18 cellular contexts compared by ENCODE assay signal in the genomic region with DNA sequence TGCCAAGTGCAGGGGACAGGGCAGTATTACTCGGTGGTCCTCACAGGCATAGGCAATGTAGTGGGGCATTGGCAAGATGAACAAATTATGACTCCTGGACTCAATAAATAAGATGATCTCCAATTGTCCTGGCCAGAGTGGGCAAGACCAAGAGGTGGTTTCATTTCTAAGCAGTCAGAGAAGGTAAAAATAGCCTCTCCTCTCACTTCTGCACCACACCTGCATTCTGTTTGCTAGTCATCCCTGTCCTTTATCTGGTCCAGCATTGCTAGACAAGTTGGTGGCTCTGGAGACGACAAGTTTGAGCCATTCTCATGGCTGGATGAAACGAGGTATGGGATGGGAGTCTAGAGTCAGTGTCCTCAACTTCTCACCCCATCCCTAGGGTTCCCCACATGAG.
DNase-seq lines count a peak whose midpoint lies in the region; ATAC-seq and TF ChIP-seq lines count a peak whose summit lies in the region.
"Had no signal": no experiment of that assay in that cellular context is flagged by ENCODE, and none has a peak within 500 bp of the region (broad histone marks: within the 10 kb centered on the region; RNA-seq: fewer than 3 reads in every experiment).

No MANE protein-coding gene starts in this region.

- H3K9me3 ChIP-seq in SK-N-SH, result no peaks in the 10 kb centered on the region
- H3K9me3 ChIP-seq: left ventricle myocardium inferior, psoas muscle had no signal

- H3K4ac ChIP-seq in mesendoderm (ENCODE audit: low read depth, low read length), result no peak overlapping the region

- H3K36me3 ChIP-seq in SK-N-SH (replicated peaks in 1 of 2; ENCODE audit: control insufficient read depth in 1 of 2, insufficient read depth in 2 of 2, low read length in 1 of 2), result no peaks in the 10 kb centered on the region
- no peaks in the 10 kb centered on the region for H3K36me3 ChIP-seq in mesendoderm (ENCODE audit: control insufficient read depth, insufficient read depth, low read length)
- H3K36me3 ChIP-seq: left ventricle myocardium inferior, WERI-Rb-1 had no signal

- H2AFZ ChIP-seq in SK-N-SH (ENCODE audit: low read depth), result no peak overlapping the region
- H2AFZ ChIP-seq: PC-9 had no signal

- H2BK5ac ChIP-seq in mesendoderm (ENCODE audit: low read length), result no peak overlapping the region

- no peak for TF ChIP-seq EP300 in SK-N-SH (IDR thresholded peaks at IDR 0.05; ENCODE audit: borderline replicate concordance in 1 of 2, low read depth in 1 of 2, low read length in 1 of 2)

- H3K9ac ChIP-seq in SK-N-SH, result no peak overlapping the region
- no peak overlapping the region for H3K9ac ChIP-seq in mesendoderm (ENCODE audit: low read length)

- H2AK5ac ChIP-seq in mesendoderm (ENCODE audit: low read length), result no peak overlapping the region

- H4K8ac ChIP-seq in mesendoderm (ENCODE audit: low read depth, low read length), result no peak overlapping the region

- ATAC-seq in GM18858 (IDR thresholded peaks at IDR 0.05; ENCODE audit: unreplicated experiment) (peak; percentile 86), GM21423 (IDR thresholded peaks at IDR 0.05; ENCODE audit: unreplicated experiment) (peak; percentile 79), HG02885 (IDR thresholded peaks at IDR 0.05; ENCODE audit: poor library complexity, unreplicated experiment) (peak; percentile 94)
- ATAC-seq: activated CD8-positive, alpha-beta memory T cell treated with anti-CD3 and anti-CD28 coated beads, Interleukin-2, amount 10 ng/mL, durations not matched to agents 7 days and 5 days; psoas muscle had no signal

- H3K27me3 ChIP-seq in SK-N-SH (ENCODE audit: insufficient read depth), result peaks cover 1% of the 10 kb centered on the region; the same call in 1 of the 2 replicates
- H3K27me3 ChIP-seq in mesendoderm (ENCODE audit: insufficient read depth, low read length, poor library complexity), result no peaks in the 10 kb centered on the region

- H3K27ac ChIP-seq in SK-N-SH (ENCODE audit: low read depth in 2 of 2, low read length in 1 of 2) (no peak overlapping the region), mesendoderm (ENCODE audit: low read depth, low read length) (no peak overlapping the region)
- H3K27ac ChIP-seq: left ventricle myocardium inferior, PC-9, psoas muscle, WERI-Rb-1 had no signal

- H3K4me2 ChIP-seq in SK-N-SH, result no peak overlapping the region
- H3K4me2 ChIP-seq in mesendoderm (ENCODE audit: low read length), result no peak overlapping the region
- H3K4me2 ChIP-seq: PC-9 had no signal

- POLR2A ChIA-PET in SK-N-SH (lab: Yijun Ruan, JAX), result no interaction called here

- CTCF ChIA-PET in SK-N-SH (lab: Yijun Ruan, JAX), result no interaction called here

- WGBS in SK-N-SH (ENCODE audit: low lambda C conversion rate), result 24% methylated on average over 3 of the region's 3 CpGs
- no CpG with 5 or more reads among the region's 3 CpGs for WGBS in mesendoderm (ENCODE audit: extremely low coverage, insufficient coverage, low lambda C conversion rate)

- H3K18ac ChIP-seq in mesendoderm (ENCODE audit: low read length), result no peak overlapping the region

- H3K56ac ChIP-seq in mesendoderm (ENCODE audit: low read length), result no peak overlapping the region

- H3K4me1 ChIP-seq in SK-N-SH (ENCODE audit: control insufficient read depth in 1 of 2, insufficient read depth in 2 of 2, low read depth in 1 of 2, low read length in 1 of 2) (no peaks in the 10 kb centered on the region), mesendoderm (ENCODE audit: control insufficient read depth, low read depth, low read length) (no peaks in the 10 kb centered on the region)
- H3K4me1 ChIP-seq: psoas muscle had no signal

- no peak overlapping the region for H3K23ac ChIP-seq in mesendoderm (ENCODE audit: low read length)

- H2BK15ac ChIP-seq in mesendoderm (replicated peaks; ENCODE audit: low read depth), result no peak overlapping the region

- no peak overlapping the region for H2BK120ac ChIP-seq in mesendoderm (ENCODE audit: low read depth, low read length)

- no peaks in the 10 kb centered on the region for H3K79me1 ChIP-seq in mesendoderm (ENCODE audit: low read length)

- H4K20me1 ChIP-seq in SK-N-SH (ENCODE audit: insufficient read depth), result no peaks in the 10 kb centered on the region

- no peak overlapping the region for H3K4me3 ChIP-seq in SK-N-SH (ENCODE audit: low read depth in 2 of 2, low read length in 1 of 2)
- H3K4me3 ChIP-seq in mesendoderm (ENCODE audit: low read length), result no peak overlapping the region
- H3K4me3 ChIP-seq: left ventricle myocardium inferior, PC-9, psoas muscle had no signal

- H4K5ac ChIP-seq in mesendoderm (ENCODE audit: low read length), result no peak overlapping the region

- H3K9me2 ChIP-seq in SK-N-SH, result no peaks in the 10 kb centered on the region

- no peak for TF ChIP-seq CTCF in SK-N-SH (IDR thresholded peaks at IDR 0.05)

- no peak for TF ChIP-seq RAD21 in SK-N-SH (IDR thresholded peaks at IDR 0.05; ENCODE audit: low read length)

- no peaks in the 10 kb centered on the region for H3F3A ChIP-seq in SK-N-SH (replicated peaks; ENCODE audit: insufficient read depth)

- DNase-seq in RPMI8226 (peak; percentile 57), NCI-H2107 treated with DMSO at 0.1 percent for 48 hours (lab: John Stamatoyannopoulos, UW; ENCODE audit: unreplicated experiment) (no peak), SK-N-SH (no peak), mesendoderm (no peak), NCI-H2171 treated with DMSO at 0.1 percent for 48 hours (lab: John Stamatoyannopoulos, UW) (no peak)
- DNase-seq: activated CD8-positive, alpha-beta memory T cell treated with anti-CD3 and anti-CD28 coated beads, Interleukin-2, amount 10 ng/mL, durations not matched to agents 7 days and 5 days; activated naive CD4-positive, alpha-beta T cell; AML-193; Kasumi-1; left ventricle myocardium inferior; NCI-H1694 treated with DMSO at 0.1 percent for 48 hours; NCI-H526; PC-9; psoas muscle; WERI-Rb-1 had no signal

- H3K79me2 ChIP-seq in SK-N-SH (ENCODE audit: insufficient read depth) (no peaks in the 10 kb centered on the region), mesendoderm (ENCODE audit: control insufficient read depth, insufficient read depth, low read length) (no peaks in the 10 kb centered on the region)

TF ChIP-seq in SK-N-SH, 30 proteins besides CTCF, POLR2A, EP300 and RAD21:
- TF ChIP-seq EZH2phosphoT487 (IDR thresholded peaks at IDR 0.05; ENCODE audit: borderline replicate concordance, low read depth), result no peak
- TF ChIP-seq SMC3 (IDR thresholded peaks at IDR 0.05; ENCODE audit: low read depth, low read length), result no peak
